23 cellular contexts compared by ENCODE assay signal in the genomic region with DNA sequence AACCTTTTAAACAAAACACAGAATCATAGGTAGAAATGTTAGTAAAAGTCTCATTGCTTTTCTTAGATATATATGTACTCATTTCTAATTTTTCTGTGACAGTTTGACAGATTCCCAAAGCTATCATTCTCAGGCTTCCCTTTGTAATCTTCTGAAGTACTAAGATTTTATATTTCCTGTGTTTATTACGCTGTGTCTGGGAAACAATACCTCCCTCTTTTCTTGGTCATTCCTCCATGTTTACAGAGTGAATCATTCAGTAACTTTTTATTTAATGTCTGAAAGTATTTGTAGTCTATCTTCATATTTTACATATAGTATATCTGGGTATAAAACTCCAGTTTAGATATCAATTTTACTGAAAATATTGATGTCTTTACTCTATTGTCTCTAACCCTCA.
DNase-seq lines count a peak whose midpoint lies in the region; ATAC-seq and TF ChIP-seq lines count a peak whose summit lies in the region.
"Had no signal": no experiment of that assay in that cellular context is flagged by ENCODE, and none has a peak within 500 bp of the region (broad histone marks: within the 10 kb centered on the region; RNA-seq: fewer than 3 reads in every experiment).

No MANE protein-coding gene starts in this region.

- CTCF ChIA-PET in A673 (lab: Charles Lee), result no interaction called here

- no TSS peak for BruUV-seq in A673 (replicated peaks; lab: Mats Ljungman, UMichigan)

- H3K36me3 ChIP-seq in tibial artery (no peaks in the 10 kb centered on the region), A673 (ENCODE audit: insufficient read depth, low read length, poor library complexity, severe bottlenecking) (no peaks in the 10 kb centered on the region)
- H3K36me3 ChIP-seq: BE2C, BLaER1 had no signal

- H3K4me3 ChIP-seq in tibial artery (no peak overlapping the region), A673 (ENCODE audit: low read depth, low read length, poor library complexity, severe bottlenecking) (no peak overlapping the region)
- H3K4me3 ChIP-seq: A549, BLaER1 had no signal

- POLR2A ChIA-PET in A673 (lab: Charles Lee; ENCODE audit: low non-redundant PET), result no interaction called here

- H3K9me3 ChIP-seq in tibial artery (no peaks in the 10 kb centered on the region), A673 (ENCODE audit: low read depth, low read length, poor library complexity, severe bottlenecking) (peaks cover 4% of the 10 kb centered on the region)
- H3K9me3 ChIP-seq: BE2C, BLaER1, Caco-2 had no signal

- TF ChIP-seq CTCF in tibial artery (IDR thresholded peaks at IDR 0.05), result no peak
- TF ChIP-seq CTCF in A673 (conservative IDR thresholded peaks at IDR 0.05; ENCODE audit: low read depth, low read length), result no peak

- peak; percentile 6 for DNase-seq in COLO829 (ENCODE audit: low spot score)
- peak; percentile 47 for DNase-seq in HT1080 (ENCODE audit: low read depth)
- DNase-seq in amniotic epithelial cell (ENCODE audit: low read depth), result peak; percentile 21
- peak; percentile 3 for DNase-seq in foreskin melanocyte
- DNase-seq in tibial artery, result no peak
- no peak for DNase-seq in A673 (ENCODE audit: low spot score)
- no peak for DNase-seq in DMS53 treated with DMSO at 0.1 percent for 48 hours (lab: John Stamatoyannopoulos, UW; ENCODE audit: unreplicated experiment)
- DNase-seq: 8988T; ACHN; BE2C; C1 segment of cervical spinal cord; Caco-2; Calu3; CD4-positive, alpha-beta memory T cell; CD4-positive, CD25-positive, alpha-beta regulatory T cell; CD8-positive, alpha-beta memory T cell; DMS153; DMS53; DMS79 treated with DMSO at 0.1 percent for 48 hours; GDM1 had no signal

- H3K4me1 ChIP-seq in tibial artery (no peaks in the 10 kb centered on the region), A673 (ENCODE audit: insufficient read depth, low read length, poor library complexity, severe bottlenecking) (no peaks in the 10 kb centered on the region)
- H3K4me1 ChIP-seq: A549, BE2C, BLaER1, Caco-2 had no signal

- no peak for ATAC-seq in HG03095 (IDR thresholded peaks at IDR 0.05; ENCODE audit: unreplicated experiment)
- ATAC-seq: A549 had no signal

- no peaks in the 10 kb centered on the region for H3K27me3 ChIP-seq in tibial artery
- H3K27me3 ChIP-seq in A673 (replicated peaks; ENCODE audit: insufficient read depth, low read depth, low read length, poor library complexity), result no peaks in the 10 kb centered on the region
- H3K27me3 ChIP-seq: BE2C, BLaER1 had no signal

- intact Hi-C loops in tibial artery (cut with DNase I; ENCODE audit: low total_unique reads) (no loop called here), A673 (cut with micrococcal nuclease; ENCODE audit: unreplicated experiment) (no loop called here)

- H3K27ac ChIP-seq in tibial artery (no peak overlapping the region), A673 (ENCODE audit: low read depth, low read length, poor library complexity, severe bottlenecking) (no peak overlapping the region)
- H3K27ac ChIP-seq: A549, BLaER1 had no signal

Comparison
In these comparisons a context has a peak if more than half of its experiments do, and no peak if none do; other contexts are left out.
1. DNase-seq: peak in COLO829 (single experiment), HT1080 (single experiment), amniotic epithelial cell (single experiment) and foreskin melanocyte (single experiment); none in tibial artery (0 of 2), A673 (single experiment) and DMS53 treated with DMSO at 0.1 percent for 48 hours (single experiment).